In genomic region chr5:74225587-74225986, GRCh38 we compare ENCODE assay signal across 37 cellular contexts.
"Had no signal": no experiment of that assay in that cellular context is flagged by ENCODE, and none has a peak within 500 bp of the region (broad histone marks: within the 10 kb centered on the region; RNA-seq: fewer than 3 reads in every experiment).

No MANE protein-coding gene starts in this region.

- H3K4me3 Mint-ChIP-seq: activated B cell treated with CpG ODN at 0.5 μM for 24 hours; activated CD4-positive, alpha-beta memory T cell treated with anti-CD3 and anti-CD28 coated beads for 36 hours; activated CD4-positive, alpha-beta T cell treated with anti-CD3 and anti-CD28 coated beads, Interleukin-2, amount 10 ng/mL, durations not matched to agents 24 days and 14 days; activated CD8-positive, alpha-beta T cell treated with anti-CD3 and anti-CD28 coated beads for 36 hours; activated naive CD4-positive, alpha-beta T cell treated with anti-CD3 and anti-CD28 coated beads for 36 hours; activated naive CD8-positive, alpha-beta T cell treated with anti-CD3 and anti-CD28 coated beads for 36 hours; activated T-cell treated with anti-CD3 and anti-CD28 coated beads, Interleukin-2, amount 50 U/mL, for 4 hours; activated T-cell treated with anti-CD3 and anti-CD28 coated beads, Interleukin-2, amount 50 U/mL, for 72 hours; activated T-helper 1 cell treated with anti-CD3 and anti-CD28 coated beads, Interleukin-12 subunit alpha, Interleukin-12 subunit beta, Interleukin-2, Interleukin-4 antibody, amounts not matched to agents 30 ng/mL and 10 ng/mL and 1 ng/mL, durations not matched to agents 14 hours and 24 hours and 36 hours; activated T-helper 17 cell treated with anti-CD3 and anti-CD28 coated beads, Interleukin-2, amount 50 U/mL, for 72 hours; central memory CD8-positive, alpha-beta T cell; T-helper 1 cell treated with Interleukin-12 subunit alpha and Interleukin-12 subunit beta and Interleukin-4 antibody, amounts not matched to agents 30 μg/mL and 1 μg/mL, for 36 hours; T-helper 2 cell treated with Interferon-gamma antibody and Interleukin-4, amounts not matched to agents 5 μg/mL and 100 μg/mL, for 36 hours had no signal

- H3K27ac Mint-ChIP-seq: activated B cell treated with CpG ODN at 0.5 μM for 24 hours; activated CD4-positive, alpha-beta memory T cell treated with anti-CD3 and anti-CD28 coated beads for 36 hours; activated CD4-positive, alpha-beta T cell treated with anti-CD3 and anti-CD28 coated beads, Interleukin-2, amount 10 ng/mL, durations not matched to agents 24 days and 14 days; activated CD8-positive, alpha-beta T cell treated with anti-CD3 and anti-CD28 coated beads for 36 hours; activated naive CD4-positive, alpha-beta T cell treated with anti-CD3 and anti-CD28 coated beads for 36 hours; activated naive CD8-positive, alpha-beta T cell treated with anti-CD3 and anti-CD28 coated beads for 36 hours; activated T-cell treated with anti-CD3 and anti-CD28 coated beads, Interleukin-2, amount 50 U/mL, for 72 hours; activated T-helper 1 cell treated with anti-CD3 and anti-CD28 coated beads, Interleukin-12 subunit alpha, Interleukin-12 subunit beta, Interleukin-2, Interleukin-4 antibody, amounts not matched to agents 30 ng/mL and 10 ng/mL and 1 ng/mL, durations not matched to agents 14 hours and 24 hours and 36 hours; activated T-helper 17 cell treated with anti-CD3 and anti-CD28 coated beads, Interleukin-2, amount 50 U/mL, for 72 hours; T-helper 1 cell treated with Interleukin-12 subunit alpha and Interleukin-12 subunit beta and Interleukin-4 antibody, amounts not matched to agents 30 μg/mL and 1 μg/mL, for 36 hours; T-helper 2 cell treated with Interferon-gamma antibody and Interleukin-4, amounts not matched to agents 5 μg/mL and 100 μg/mL, for 36 hours had no signal

- H3K4me1 Mint-ChIP-seq: activated B cell treated with CpG ODN at 0.5 μM for 24 hours; activated CD4-positive, alpha-beta T cell treated with anti-CD3 and anti-CD28 coated beads, Interleukin-2, amount 10 ng/mL, durations not matched to agents 24 days and 14 days; activated naive CD8-positive, alpha-beta T cell treated with anti-CD3 and anti-CD28 coated beads for 36 hours; activated T-helper 17 cell treated with anti-CD3 and anti-CD28 coated beads, Interleukin-2, amount 50 U/mL, for 72 hours; central memory CD8-positive, alpha-beta T cell had no signal

- H3K9me3 Mint-ChIP-seq: activated CD4-positive, alpha-beta T cell treated with anti-CD3 and anti-CD28 coated beads, Interleukin-2, amount 10 ng/mL, durations not matched to agents 24 days and 14 days; activated T-cell treated with anti-CD3 and anti-CD28 coated beads, Interleukin-2, amount 50 U/mL, for 4 hours; activated T-helper 1 cell treated with anti-CD3 and anti-CD28 coated beads, Interleukin-12 subunit alpha, Interleukin-12 subunit beta, Interleukin-2, Interleukin-4 antibody, amounts not matched to agents 30 ng/mL and 10 ng/mL and 1 ng/mL, durations not matched to agents 14 hours and 24 hours and 36 hours; activated T-helper 17 cell treated with anti-CD3 and anti-CD28 coated beads, Interleukin-2, amount 50 U/mL, for 72 hours; central memory CD8-positive, alpha-beta T cell; T-helper 1 cell treated with Interleukin-12 subunit alpha and Interleukin-12 subunit beta and Interleukin-4 antibody, amounts not matched to agents 30 μg/mL and 1 μg/mL, for 36 hours; T-helper 2 cell treated with Interferon-gamma antibody and Interleukin-4, amounts not matched to agents 5 μg/mL and 100 μg/mL, for 36 hours had no signal

- H3K36me3 ChIP-seq: ascending aorta, brain microvascular endothelial cell, cardiac muscle cell had no signal

- H3K36me3 Mint-ChIP-seq: activated CD4-positive, alpha-beta memory T cell treated with anti-CD3 and anti-CD28 coated beads for 36 hours; activated naive CD4-positive, alpha-beta T cell treated with anti-CD3 and anti-CD28 coated beads, Interleukin-2, amount 50 U/mL, for 72 hours; activated naive CD8-positive, alpha-beta T cell treated with anti-CD3 and anti-CD28 coated beads for 36 hours had no signal

- DNase-seq: activated B cell treated with CpG ODN at 0.5 μM for 24 hours; activated CD4-positive, alpha-beta memory T cell treated with anti-CD3 and anti-CD28 coated beads for 36 hours; activated CD4-positive, alpha-beta T cell treated with anti-CD3 and anti-CD28 coated beads for 4 hours; activated CD4-positive, alpha-beta T cell treated with anti-CD3 and anti-CD28 coated beads, Interleukin-2, amount 10 ng/mL, durations not matched to agents 24 days and 14 days; activated CD4-positive, alpha-beta T cell treated with anti-CD3 and anti-CD28 coated beads, Interleukin-2, amount 50 U/mL, for 1 hour; activated CD4-positive, alpha-beta T cell treated with anti-CD3 and anti-CD28 coated beads, Interleukin-2, amount 50 U/mL, for 4 hours; activated CD4-positive, CD25-positive, alpha-beta regulatory T cell treated with anti-CD3 and anti-CD28 coated beads, Interleukin-2, amount 50 U/mL, for 72 hours; activated CD8-positive, alpha-beta memory T cell treated with anti-CD3 and anti-CD28 coated beads, Interleukin-2, amount 50 U/mL, for 4 hours; activated CD8-positive, alpha-beta T cell treated with anti-CD3 and anti-CD28 coated beads for 36 hours; activated effector memory CD4-positive, alpha-beta T cell treated with anti-CD3 and anti-CD28 coated beads, Interleukin-2, amount 50 U/mL, for 16 hours; activated gamma-delta T cell treated with Interleukin-2 at 50 U/mL for 16 hours; activated naive CD4-positive, alpha-beta T cell; activated naive CD4-positive, alpha-beta T cell treated with anti-CD3 and anti-CD28 coated beads for 36 hours; activated naive CD4-positive, alpha-beta T cell treated with anti-CD3 and anti-CD28 coated beads, Interleukin-2, amount 50 U/mL, for 16 hours; activated naive CD8-positive, alpha-beta T cell treated with anti-CD3 and anti-CD28 coated beads for 36 hours; activated T-cell treated with anti-CD3 and anti-CD28 coated beads for 4 hours; activated T-cell treated with anti-CD3 and anti-CD28 coated beads, Interleukin-2, amount 50 U/mL, for 1 hour; activated T-cell treated with anti-CD3 and anti-CD28 coated beads, Interleukin-2, amount 50 U/mL, for 4 hours; activated T-cell treated with anti-CD3 and anti-CD28 coated beads, Interleukin-2, amount 50 U/mL, for 72 hours; anterior cingulate cortex; brain microvascular endothelial cell; caudate nucleus; cerebellar nuclear complex; T-helper 1 cell; T-helper 2 cell; T-helper 9 cell had no signal

- H3K9me3 ChIP-seq: ascending aorta had no signal

- H3K27me3 ChIP-seq: ascending aorta, brain microvascular endothelial cell, cardiac muscle cell had no signal

- H3K27ac ChIP-seq: ascending aorta, brain microvascular endothelial cell, cardiac muscle cell, VCaP had no signal

- ATAC-seq: activated CD8-positive, alpha-beta T cell treated with anti-CD3 and anti-CD28 coated beads for 36 hours; activated naive CD4-positive, alpha-beta T cell treated with anti-CD3 and anti-CD28 coated beads, Interleukin-2, amount 50 U/mL, for 72 hours; activated T-cell treated with anti-CD3 and anti-CD28 coated beads, Interleukin-2, amount 50 U/mL, for 4 hours; activated T-cell treated with anti-CD3 and anti-CD28 coated beads, Interleukin-2, amount 50 U/mL, for 72 hours; activated T-helper 17 cell treated with anti-CD3 and anti-CD28 coated beads, Interleukin-2, amount 50 U/mL, for 72 hours had no signal

- FAIRE-seq: bronchial epithelial cell, TTC549 had no signal

- H3K4me1 ChIP-seq: ascending aorta had no signal

- H3K4me3 ChIP-seq: ascending aorta, cardiac muscle cell had no signal
